In genomic region chr9:28086881-28087280, GRCh38 we compare ENCODE assay signal across 18 cellular contexts.
"Had no signal": no experiment of that assay in that cellular context is flagged by ENCODE, and none has a peak within 500 bp of the region (broad histone marks: within the 10 kb centered on the region; RNA-seq: fewer than 3 reads in every experiment).

No MANE protein-coding gene starts in this region.

- H3K4me2 ChIP-seq: hepatocyte had no signal

- ATAC-seq: naive thymus-derived CD4-positive, alpha-beta T cell had no signal

- H3K9me3 ChIP-seq: esophagus squamous epithelium, right atrium auricular region, stomach, thoracic aorta had no signal

- H3K27ac ChIP-seq: coronary artery, esophagus squamous epithelium, hepatocyte, right atrium auricular region, stomach, thoracic aorta had no signal

- H3K36me3 ChIP-seq: esophagus squamous epithelium, right atrium auricular region, stomach, thoracic aorta had no signal

- H3K27me3 ChIP-seq: esophagus squamous epithelium, hepatocyte, right atrium auricular region, stomach had no signal

- DNase-seq: effector CD4-positive, alpha-beta T cell; esophagus squamous epithelium; foreskin melanocyte; head of caudate nucleus; kidney glomerular epithelial cell; naive thymus-derived CD4-positive, alpha-beta T cell; nephron progenitor cell; posterior cingulate gyrus; small intestine; stimulated activated CD4-positive, alpha-beta T cell treated with anti-CD3 and anti-CD28 coated beads, Interleukin-12 subunit alpha, Interleukin-12 subunit beta, amount 100 ng/mL, for 4 hours; stimulated activated naive CD4-positive, alpha-beta T cell; stomach; substantia nigra; trophoblast cell had no signal

- H3K4me1 ChIP-seq: right atrium auricular region, stomach had no signal

- H3K4me3 ChIP-seq: coronary artery, esophagus squamous epithelium, hepatocyte, right atrium auricular region, stomach, thoracic aorta had no signal

- H2AFZ ChIP-seq: hepatocyte had no signal
